32 cellular contexts compared by ENCODE assay signal in genomic region chr13:38386421-38386820, GRCh38. TPM values are rescaled to one million over a fixed set of nuclear protein-coding genes. Genes with fewer than 3 reads are reported as not detected.
A peak's percentile ranks its signal among the peaks of the same experiment; 100 is the strongest.
DNase-seq lines count a peak whose midpoint lies in the region; ATAC-seq, FAIRE-seq and TF ChIP-seq lines count a peak whose summit lies in the region.
"Had no signal": no experiment of that assay in that cellular context is flagged by ENCODE, and none has a peak within 500 bp of the region (broad histone marks: within the 10 kb centered on the region; RNA-seq: fewer than 3 reads in every experiment).

No MANE protein-coding gene starts in this region.

- TF ChIP-seq CTCF in RWPE2 (IDR thresholded peaks at IDR 0.05; ENCODE audit: poor library complexity, severe bottlenecking) (no peak), keratinocyte (optimal IDR thresholded peaks at IDR 0.05 in 1 of 3, IDR thresholded peaks at IDR 0.05 in 1 of 3, conservative IDR thresholded peaks at IDR 0.05 in 1 of 3; ENCODE audit: extremely low read depth in 1 of 3, insufficient read depth in 2 of 3, low read length in 3 of 3) (no peak), GM10266 (IDR thresholded peaks at IDR 0.05; ENCODE audit: control insufficient read depth, insufficient read depth, low read depth, missing control alignments) (no peak)

- peaks cover 0 to 1% (median 0%) of the 10 kb centered on the region in 4 donors for H3K4me1 Mint-ChIP-seq in CD4-positive, alpha-beta memory T cell
- H3K4me1 Mint-ChIP-seq: activated CD4-positive, alpha-beta memory T cell treated with anti-CD3 and anti-CD28 coated beads, Interleukin-2, amount 10 ng/mL, durations not matched to agents 7 days and 5 days; activated T-helper 17 cell treated with anti-CD3 and anti-CD28 coated beads, Interleukin-2, amount 50 U/mL, for 72 hours had no signal

- H3K9ac ChIP-seq in keratinocyte (ENCODE audit: control insufficient read depth, extremely low read depth, insufficient read depth, low read length) = no peak overlapping the region

- no peak overlapping the region for H3K4me3 Mint-ChIP-seq in CD4-positive, alpha-beta memory T cell
- H3K4me3 Mint-ChIP-seq: activated CD4-positive, alpha-beta memory T cell treated with anti-CD3 and anti-CD28 coated beads, Interleukin-2, amount 10 ng/mL, durations not matched to agents 7 days and 5 days; activated T-helper 17 cell treated with anti-CD3 and anti-CD28 coated beads, Interleukin-2, amount 50 U/mL, for 72 hours; T-helper 2 cell treated with Interferon-gamma antibody and Interleukin-4, amounts not matched to agents 5 μg/mL and 100 μg/mL, for 36 hours had no signal

- H3K4me3 ChIP-seq in RWPE2 (ENCODE audit: severe bottlenecking) = no peak overlapping the region
- no peak overlapping the region for H3K4me3 ChIP-seq in keratinocyte (ENCODE audit: control insufficient read depth in 2 of 3, extremely low read depth in 1 of 3, insufficient read depth in 2 of 3, low read depth in 1 of 3, low read length in 3 of 3)
- H3K4me3 ChIP-seq in CD4-positive, alpha-beta memory T cell (ENCODE audit: low read length in 2 of 2) = no peak overlapping the region
- H3K4me3 ChIP-seq: coronary artery, esophagus squamous epithelium, left ventricle myocardium inferior, tibial artery had no signal

- H4K20me1 ChIP-seq in keratinocyte (ENCODE audit: control insufficient read depth, extremely low read depth, insufficient read depth, low read length) = no peaks in the 10 kb centered on the region

- intact Hi-C loops in CD4-positive, alpha-beta memory T cell (cut with micrococcal nuclease) = no loop called here

- H3K4me1 ChIP-seq in RWPE2 (ENCODE audit: insufficient read depth, poor library complexity, severe bottlenecking) (peaks cover 17% of the 10 kb centered on the region), keratinocyte (ENCODE audit: control insufficient read depth, extremely low read depth, insufficient read depth, low read length) (peaks cover 9% of the 10 kb centered on the region)
- no peaks in the 10 kb centered on the region for H3K4me1 ChIP-seq in CD4-positive, alpha-beta memory T cell (ENCODE audit: insufficient read depth, low read length)
- H3K4me1 ChIP-seq: esophagus squamous epithelium, left ventricle myocardium inferior, tibial artery had no signal

- H3K4me2 ChIP-seq in keratinocyte (ENCODE audit: control insufficient read depth, extremely low read depth, insufficient read depth, low read depth, low read length) = no peak overlapping the region

- H3K9me1 ChIP-seq in keratinocyte (ENCODE audit: control insufficient read depth, extremely low read depth, insufficient read depth, low read length) = no peaks in the 10 kb centered on the region

- no peaks in the 10 kb centered on the region for H3K36me3 Mint-ChIP-seq in CD4-positive, alpha-beta memory T cell

- no peak overlapping the region for H2AFZ ChIP-seq in keratinocyte (ENCODE audit: control insufficient read depth, low read length)

- H3K27ac ChIP-seq in RWPE2 (ENCODE audit: poor library complexity, severe bottlenecking) (peak overlapping the region; percentile 32), epithelial cell of prostate (peak overlapping the region; percentile 61), keratinocyte (ENCODE audit: control insufficient read depth, insufficient read depth, low read length) (no peak overlapping the region)
- no peak overlapping the region for H3K27ac ChIP-seq in CD4-positive, alpha-beta memory T cell (ENCODE audit: low read depth, low read length)
- H3K27ac ChIP-seq: coronary artery, esophagus squamous epithelium, left ventricle myocardium inferior, neutrophil, tibial artery had no signal

- H3K27me3 ChIP-seq in RWPE2 (ENCODE audit: insufficient read depth, poor library complexity, severe bottlenecking) (no peaks in the 10 kb centered on the region), keratinocyte (ENCODE audit: control insufficient read depth, extremely low read depth, insufficient read depth, low read length) (no peaks in the 10 kb centered on the region)
- H3K27me3 ChIP-seq in CD4-positive, alpha-beta memory T cell (ENCODE audit: insufficient read depth, low read length) = no peaks in the 10 kb centered on the region
- H3K27me3 ChIP-seq: tibial artery had no signal

- no peak overlapping the region for H3K27ac Mint-ChIP-seq in CD4-positive, alpha-beta memory T cell
- H3K27ac Mint-ChIP-seq: activated CD4-positive, alpha-beta memory T cell treated with anti-CD3 and anti-CD28 coated beads, Interleukin-2, amount 10 ng/mL, durations not matched to agents 7 days and 5 days; activated naive CD4-positive, alpha-beta T cell treated with anti-CD3 and anti-CD28 coated beads, Interleukin-2, amount 50 U/mL, for 72 hours; activated T-helper 17 cell treated with anti-CD3 and anti-CD28 coated beads, Interleukin-2, amount 50 U/mL, for 72 hours; T-helper 2 cell treated with Interferon-gamma antibody and Interleukin-4, amounts not matched to agents 5 μg/mL and 100 μg/mL, for 36 hours had no signal

- CTCF ChIA-PET in CD4-positive, alpha-beta memory T cell (lab: Charles Lee; ENCODE audit: partially characterized antibody) = no interaction called here

- DNase-seq in EH (ENCODE audit: low read depth) (peak; percentile 52), RWPE2 (ENCODE audit: low spot score) (no peak), epithelial cell of prostate (ENCODE audit: low read depth, low spot score) (peak; percentile 63), keratinocyte (ENCODE audit: low read depth, low spot score) (no peak), GM10266 (ENCODE audit: extremely low spot score) (no peak), NCI-H1417 (lab: John Stamatoyannopoulos, UW) (no peak), middle frontal gyrus (ENCODE audit: extremely low spot score, low spot score) (no peak)
- DNase-seq in CD4-positive, alpha-beta memory T cell = no peak
- DNase-seq: activated CD4-positive, alpha-beta memory T cell treated with anti-CD3 and anti-CD28 coated beads, Interleukin-2, amount 10 ng/mL, durations not matched to agents 7 days and 5 days; activated CD8-positive, alpha-beta memory T cell treated with anti-CD3 and anti-CD28 coated beads, Interleukin-2, amount 50 U/mL, for 4 hours; anterior cingulate cortex; DMS153; esophagus squamous epithelium; left ventricle myocardium inferior; NCI-H1048; NCI-H1694; NCI-H446; NCI-H748 treated with DMSO at 0.1 percent for 48 hours; posterior cingulate gyrus; SIG-M5; stimulated activated CD4-positive, alpha-beta T cell treated with anti-CD3 and anti-CD28 coated beads, Interleukin-12 subunit alpha, Interleukin-12 subunit beta, amount 100 ng/mL, for 4 hours; stimulated activated CD4-positive, alpha-beta T cell treated with anti-CD3 and anti-CD28 coated beads, Interleukin-2, amount 100 ng/mL, for 48 hours; tibial artery had no signal

- peaks cover 0 to 8% (median 7%) of the 10 kb centered on the region in 8 donors for H3K9me3 Mint-ChIP-seq in CD4-positive, alpha-beta memory T cell
- H3K9me3 Mint-ChIP-seq: activated CD4-positive, alpha-beta memory T cell treated with anti-CD3 and anti-CD28 coated beads, Interleukin-2, amount 10 ng/mL, durations not matched to agents 7 days and 5 days; activated T-helper 17 cell treated with anti-CD3 and anti-CD28 coated beads, Interleukin-2, amount 50 U/mL, for 72 hours had no signal

- POLR2A ChIA-PET in CD4-positive, alpha-beta memory T cell (lab: Charles Lee; ENCODE audit: partially characterized antibody) = no interaction called here

- dilution Hi-C loops in keratinocyte (cut with MboI; ENCODE audit: extremely low pct_ligation_motif_present, low sequenced_read_pairs) = no loop called here

- H3K9me3 ChIP-seq in RWPE2 (ENCODE audit: severe bottlenecking) = no peaks in the 10 kb centered on the region
- H3K9me3 ChIP-seq in keratinocyte (ENCODE audit: control insufficient read depth, low read depth, low read length) = no peaks in the 10 kb centered on the region
- no peaks in the 10 kb centered on the region for H3K9me3 ChIP-seq in CD4-positive, alpha-beta memory T cell (ENCODE audit: control insufficient read depth in 1 of 2, low read length in 2 of 2)
- H3K9me3 ChIP-seq: esophagus squamous epithelium, neutrophil, tibial artery had no signal

- H3K36me3 ChIP-seq in RWPE2 (ENCODE audit: low read depth) = no peaks in the 10 kb centered on the region
- H3K36me3 ChIP-seq in keratinocyte (ENCODE audit: control insufficient read depth in 2 of 2, extremely low read depth in 1 of 2, insufficient read depth in 2 of 2, low read length in 2 of 2) = no peaks in the 10 kb centered on the region
- H3K36me3 ChIP-seq in CD4-positive, alpha-beta memory T cell (ENCODE audit: insufficient read depth, low read length) = no peaks in the 10 kb centered on the region
- H3K36me3 ChIP-seq: esophagus squamous epithelium, left ventricle myocardium inferior, neutrophil, tibial artery had no signal

- peak; percentile 56 for FAIRE-seq in keratinocyte (lab: Jason Lieb, UNC)
- FAIRE-seq: G401.6, islet of Langerhans had no signal

- peaks cover 3% of the 10 kb centered on the region in 2 donors for H3K27me3 Mint-ChIP-seq in CD4-positive, alpha-beta memory T cell
- H3K27me3 Mint-ChIP-seq: activated CD4-positive, alpha-beta memory T cell treated with anti-CD3 and anti-CD28 coated beads, Interleukin-2, amount 10 ng/mL, durations not matched to agents 7 days and 5 days had no signal

- H3K79me2 ChIP-seq in keratinocyte (ENCODE audit: control insufficient read depth, insufficient read depth, low read length) = no peaks in the 10 kb centered on the region

- ATAC-seq in RWPE2 (ENCODE audit: low read depth) = peak; percentile 89
- ATAC-seq: activated naive CD4-positive, alpha-beta T cell treated with anti-CD3 and anti-CD28 coated beads, Interleukin-2, amount 50 U/mL, for 72 hours; activated T-helper 17 cell treated with anti-CD3 and anti-CD28 coated beads, Interleukin-2, amount 50 U/mL, for 72 hours; Panc1; sciatic nerve had no signal

RNA-seq across cellular contexts. Expression of gene UFM1, which starts 36.8 kb away (rescaled TPM):
- 46.0 to 67.1 TPM (median 52.4 TPM) in 3 replicates for polyA plus RNA-seq in keratinocyte
- 64.3 TPM for polyA plus RNA-seq in keratinocyte (2011; ENCODE audit: low read depth)
- polyA plus RNA-seq in keratinocyte (2011; cell fraction: cytosol; rRNA removed) = 35.7 and 73.4 TPM in 2 replicates
- 33.2 and 50.0 TPM in 2 replicates for polyA plus RNA-seq in keratinocyte (2011; cell fraction: nucleus; rRNA removed)
- 40.6 and 47.7 TPM in 2 replicates for polyA plus RNA-seq in keratinocyte (2012; ENCODE audit: low replicate concordance)
- 5.0 to 35.0 TPM (median 26.2 TPM) in 3 replicates for polyA minus RNA-seq in keratinocyte
- 31.1 TPM for polyA minus RNA-seq in keratinocyte (2011; cell fraction: cytosol; rRNA and poly(A)+ RNA removed)
- polyA minus RNA-seq in keratinocyte (2011; cell fraction: nucleus; rRNA and poly(A)+ RNA removed) = 22.2 and 30.3 TPM in 2 replicates
- 10 to 100 TPM; 81.8 to 82.1 TPM for total RNA-seq in CD4-positive, alpha-beta memory T cell
- polyA plus RNA-seq in CD4-positive, alpha-beta memory T cell = 10 to 100 TPM; 68.9 to 69.0 TPM

Comparison
In these comparisons a context has a peak if more than half of its experiments do, and no peak if none do; other contexts are left out.
1. DNase-seq: peak in EH (single experiment) and epithelial cell of prostate (single experiment); none in RWPE2 (single experiment), keratinocyte (single experiment), GM10266 (single experiment), NCI-H1417 (0 of 3), middle frontal gyrus (single experiment) and CD4-positive, alpha-beta memory T cell (0 of 5).
2. H3K27ac ChIP-seq: peak in RWPE2 (single experiment) and epithelial cell of prostate (single experiment); none in keratinocyte (single experiment) and CD4-positive, alpha-beta memory T cell (single experiment).